ENCODE assay signal across 9 cellular contexts in the genomic region with DNA sequence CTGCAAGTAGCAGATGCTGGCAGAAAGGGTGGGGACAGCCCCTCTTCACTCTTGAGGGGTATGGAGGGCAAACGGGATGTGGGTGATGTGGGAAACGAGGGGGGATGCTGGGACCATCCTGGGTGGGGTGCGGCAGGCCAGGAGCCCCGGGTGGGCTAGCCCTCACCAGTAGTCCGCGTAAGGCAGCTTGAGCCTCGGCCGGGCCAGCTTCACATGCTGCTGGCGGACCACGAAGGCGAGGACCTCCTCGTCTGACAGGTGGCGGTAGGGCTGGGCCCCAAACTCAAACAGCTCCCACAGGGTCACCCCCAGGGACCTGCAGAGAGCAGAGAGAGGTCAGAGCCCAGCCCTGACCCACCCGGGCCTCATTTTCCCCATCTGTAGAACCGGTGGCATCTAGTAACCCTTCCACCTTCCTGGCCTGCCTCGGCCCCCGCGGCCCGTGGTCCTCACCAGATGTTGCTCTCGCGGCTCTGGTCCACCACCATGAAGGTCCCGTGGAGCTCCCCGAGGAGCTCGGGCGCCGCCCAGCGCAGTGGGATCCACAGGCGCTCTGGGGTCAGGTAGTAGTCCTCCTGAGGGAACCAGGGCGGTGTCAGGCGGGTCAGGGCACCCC. TPM values are rescaled to one million over a fixed set of nuclear protein-coding genes. Genes with fewer than 3 reads are reported as not detected.
DNase-seq lines count a peak whose midpoint lies in the region; ATAC-seq, FAIRE-seq and TF ChIP-seq lines count a peak whose summit lies in the region.
"Had no signal": no experiment of that assay in that cellular context is flagged by ENCODE, and none has a peak within 500 bp of the region (broad histone marks: within the 10 kb centered on the region; RNA-seq: fewer than 3 reads in every experiment).

No MANE protein-coding gene starts in this region.

- H3K27ac Mint-ChIP-seq in activated naive CD4-positive, alpha-beta T cell treated with anti-CD3 and anti-CD28 coated beads for 36 hours: no peak overlapping the region
- H3K27ac Mint-ChIP-seq in activated CD8-positive, alpha-beta T cell treated with anti-CD3 and anti-CD28 coated beads, Interleukin-2, amount 10 ng/mL, durations not matched to agents 7 days and 5 days: no peak overlapping the region
- H3K27ac Mint-ChIP-seq in type B pancreatic cell: peak overlapping the region; percentile 95

- H3K4me3 ChIP-seq in keratinocyte (ENCODE audit: control insufficient read depth in 2 of 3, extremely low read depth in 1 of 3, insufficient read depth in 2 of 3, low read depth in 1 of 3, low read length in 3 of 3): peak overlapping the region; percentile 52 to 83 (median 73)

- peaks cover 14% of the 10 kb centered on the region for H3K4me1 ChIP-seq in keratinocyte (ENCODE audit: control insufficient read depth, extremely low read depth, insufficient read depth, low read length)

- H3K9me1 ChIP-seq in keratinocyte (ENCODE audit: control insufficient read depth, extremely low read depth, insufficient read depth, low read length): no peaks in the 10 kb centered on the region

- H3K27me3 Mint-ChIP-seq in activated naive CD4-positive, alpha-beta T cell treated with anti-CD3 and anti-CD28 coated beads for 36 hours (ENCODE audit: low read depth): peaks cover 7% of the 10 kb centered on the region
- no peaks in the 10 kb centered on the region for H3K27me3 Mint-ChIP-seq in activated CD8-positive, alpha-beta T cell treated with anti-CD3 and anti-CD28 coated beads, Interleukin-2, amount 10 ng/mL, durations not matched to agents 7 days and 5 days (ENCODE audit: low read depth)
- no peaks in the 10 kb centered on the region for H3K27me3 Mint-ChIP-seq in type B pancreatic cell

- no peak for FAIRE-seq in keratinocyte (lab: Jason Lieb, UNC)

- H3K27ac ChIP-seq in keratinocyte (ENCODE audit: control insufficient read depth, insufficient read depth, low read length): peak overlapping the region; percentile 67

- peaks cover 6% of the 10 kb centered on the region for H3K27me3 ChIP-seq in keratinocyte (ENCODE audit: control insufficient read depth, extremely low read depth, insufficient read depth, low read length)

- POLR2A ChIA-PET in activated CD8-positive, alpha-beta T cell treated with anti-CD3 and anti-CD28 coated beads, Interleukin-2, amount 10 ng/mL, durations not matched to agents 7 days and 5 days (lab: Charles Lee): no interaction called here

- DNase-seq in activated naive CD4-positive, alpha-beta T cell treated with anti-CD3 and anti-CD28 coated beads for 36 hours: no peak
- no peak for DNase-seq in activated naive CD4-positive, alpha-beta T cell treated with anti-CD3 and anti-CD28 coated beads, Interleukin-2, amount 50 U/mL, for 16 hours
- no peak for DNase-seq in activated CD8-positive, alpha-beta T cell treated with anti-CD3 and anti-CD28 coated beads, Interleukin-2, amount 10 ng/mL, durations not matched to agents 7 days and 5 days
- DNase-seq in keratinocyte (ENCODE audit: low read depth, low spot score) (no peak), type B pancreatic cell (ENCODE audit: extremely low spot score, unreplicated experiment) (no peak), DMS53 (lab: John Stamatoyannopoulos, UW) (no peak), amygdala (lab: John Stamatoyannopoulos, UW) (no peak)
- no peak for DNase-seq in activated CD4-positive, CD25-positive, alpha-beta regulatory T cell (lab: John Stamatoyannopoulos, UW)
- DNase-seq: retina had no signal

- TF ChIP-seq CTCF in keratinocyte (optimal IDR thresholded peaks at IDR 0.05 in 1 of 3, IDR thresholded peaks at IDR 0.05 in 1 of 3, conservative IDR thresholded peaks at IDR 0.05 in 1 of 3; ENCODE audit: extremely low read depth in 1 of 3, insufficient read depth in 2 of 3, low read length in 3 of 3) (no peak), type B pancreatic cell (conservative IDR thresholded peaks at IDR 0.05) (no peak)

- no peaks in the 10 kb centered on the region for H3K36me3 Mint-ChIP-seq in activated naive CD4-positive, alpha-beta T cell treated with anti-CD3 and anti-CD28 coated beads for 36 hours (ENCODE audit: low read depth)
- H3K36me3 Mint-ChIP-seq in activated CD8-positive, alpha-beta T cell treated with anti-CD3 and anti-CD28 coated beads, Interleukin-2, amount 10 ng/mL, durations not matched to agents 7 days and 5 days (ENCODE audit: low read depth): no peaks in the 10 kb centered on the region
- no peaks in the 10 kb centered on the region for H3K36me3 Mint-ChIP-seq in type B pancreatic cell

- peak overlapping the region; percentile 69 for H3K9ac ChIP-seq in keratinocyte (ENCODE audit: control insufficient read depth, extremely low read depth, insufficient read depth, low read length)

- CTCF ChIA-PET in activated naive CD4-positive, alpha-beta T cell treated with anti-CD3 and anti-CD28 coated beads for 36 hours (lab: Charles Lee): interaction anchor here (0.7 to 1.7 kb wide), 3 partner anchors 11 to 86 kb away, joined by 3 to 10 read pairs (median 3); no protein-coding TSS in a partner anchor
- CTCF ChIA-PET in activated CD8-positive, alpha-beta T cell treated with anti-CD3 and anti-CD28 coated beads, Interleukin-2, amount 10 ng/mL, durations not matched to agents 7 days and 5 days (lab: Charles Lee): no interaction called here

- H3K4me2 ChIP-seq in keratinocyte (ENCODE audit: control insufficient read depth, extremely low read depth, insufficient read depth, low read depth, low read length): peak overlapping the region; percentile 89

- no peaks in the 10 kb centered on the region for H3K9me3 Mint-ChIP-seq in activated naive CD4-positive, alpha-beta T cell treated with anti-CD3 and anti-CD28 coated beads for 36 hours
- no peaks in the 10 kb centered on the region for H3K9me3 Mint-ChIP-seq in activated CD8-positive, alpha-beta T cell treated with anti-CD3 and anti-CD28 coated beads, Interleukin-2, amount 10 ng/mL, durations not matched to agents 7 days and 5 days (ENCODE audit: insufficient read depth)
- H3K9me3 Mint-ChIP-seq in type B pancreatic cell: no peaks in the 10 kb centered on the region

- no peaks in the 10 kb centered on the region for H3K36me3 ChIP-seq in keratinocyte (ENCODE audit: control insufficient read depth in 2 of 2, extremely low read depth in 1 of 2, insufficient read depth in 2 of 2, low read length in 2 of 2)

- H3K9me3 ChIP-seq in keratinocyte (ENCODE audit: control insufficient read depth, low read depth, low read length): no peaks in the 10 kb centered on the region

- no peaks in the 10 kb centered on the region for H3K79me2 ChIP-seq in keratinocyte (ENCODE audit: control insufficient read depth, insufficient read depth, low read length)

- intact Hi-C loops in activated naive CD4-positive, alpha-beta T cell treated with anti-CD3 and anti-CD28 coated beads for 36 hours (cut with micrococcal nuclease): no loop called here

- H2AFZ ChIP-seq in keratinocyte (ENCODE audit: control insufficient read depth, low read length): peak overlapping the region; percentile 95

- peaks cover 22% of the 10 kb centered on the region for H3K4me1 Mint-ChIP-seq in activated naive CD4-positive, alpha-beta T cell treated with anti-CD3 and anti-CD28 coated beads for 36 hours (ENCODE audit: low read depth)
- H3K4me1 Mint-ChIP-seq in activated CD8-positive, alpha-beta T cell treated with anti-CD3 and anti-CD28 coated beads, Interleukin-2, amount 10 ng/mL, durations not matched to agents 7 days and 5 days (ENCODE audit: low read depth): peaks cover 25% of the 10 kb centered on the region
- H3K4me1 Mint-ChIP-seq in type B pancreatic cell (ENCODE audit: unreplicated experiment): peaks cover 4% of the 10 kb centered on the region

- no peaks in the 10 kb centered on the region for H4K20me1 ChIP-seq in keratinocyte (ENCODE audit: control insufficient read depth, extremely low read depth, insufficient read depth, low read length)

- ATAC-seq in activated CD8-positive, alpha-beta T cell treated with anti-CD3 and anti-CD28 coated beads, Interleukin-2, amount 10 ng/mL, durations not matched to agents 7 days and 5 days: no peak

- peak overlapping the region; percentile 74 for H3K4me3 Mint-ChIP-seq in activated naive CD4-positive, alpha-beta T cell treated with anti-CD3 and anti-CD28 coated beads for 36 hours
- peak overlapping the region; percentile 48 for H3K4me3 Mint-ChIP-seq in activated CD8-positive, alpha-beta T cell treated with anti-CD3 and anti-CD28 coated beads, Interleukin-2, amount 10 ng/mL, durations not matched to agents 7 days and 5 days
- peak overlapping the region; percentile 95 for H3K4me3 Mint-ChIP-seq in type B pancreatic cell

- dilution Hi-C loops in keratinocyte (cut with MboI; ENCODE audit: extremely low pct_ligation_motif_present, low sequenced_read_pairs): no loop called here

RNA-seq across cellular contexts. Expression of gene LMTK3, which starts 10.7 kb away (rescaled TPM):
- total RNA-seq in activated naive CD4-positive, alpha-beta T cell treated with anti-CD3 and anti-CD28 coated beads for 36 hours: 1 to 10 TPM; 2.3 to 2.6 TPM
- total RNA-seq in activated CD8-positive, alpha-beta T cell treated with anti-CD3 and anti-CD28 coated beads, Interleukin-2, amount 10 ng/mL, durations not matched to agents 7 days and 5 days: 1 to 10 TPM; 2.8 to 3.7 TPM
- polyA plus RNA-seq in keratinocyte: 0.51 to 0.76 TPM (median 0.68 TPM) in 3 replicates
- polyA plus RNA-seq in keratinocyte (2011; ENCODE audit: low read depth): 0.64 TPM
- 0.12 and 0.71 TPM in 2 replicates for polyA plus RNA-seq in keratinocyte (2011; cell fraction: cytosol; rRNA removed)
- 1.6 and 2.4 TPM in 2 replicates for polyA plus RNA-seq in keratinocyte (2011; cell fraction: nucleus; rRNA removed)
- 1.2 and 4.2 TPM in 2 replicates for polyA plus RNA-seq in keratinocyte (2012; ENCODE audit: low replicate concordance)
- 0.13 to 0.56 TPM (median 0.20 TPM) in 3 replicates for polyA minus RNA-seq in keratinocyte
- 1.5 TPM for polyA minus RNA-seq in keratinocyte (2011; cell fraction: cytosol; rRNA and poly(A)+ RNA removed)
- polyA minus RNA-seq in keratinocyte (2011; cell fraction: nucleus; rRNA and poly(A)+ RNA removed): 1.7 and 1.8 TPM in 2 replicates
- total RNA-seq in type B pancreatic cell (ENCODE audit: low replicate concordance): 12.2 and 21.6 TPM in 2 replicates

RNA-seq across cellular contexts. Expression of gene CYTH2, which starts 31.8 kb away (rescaled TPM):
- total RNA-seq in activated naive CD4-positive, alpha-beta T cell treated with anti-CD3 and anti-CD28 coated beads for 36 hours: 10 to 100 TPM; 36.7 to 38.0 TPM
- total RNA-seq in activated CD8-positive, alpha-beta T cell treated with anti-CD3 and anti-CD28 coated beads, Interleukin-2, amount 10 ng/mL, durations not matched to agents 7 days and 5 days: 10 to 100 TPM; 48.3 to 50.3 TPM
- 27.0 to 33.5 TPM (median 32.2 TPM) in 3 replicates for polyA plus RNA-seq in keratinocyte
- 23.3 TPM for polyA plus RNA-seq in keratinocyte (2011; ENCODE audit: low read depth)
- 18.8 and 24.4 TPM in 2 replicates for polyA plus RNA-seq in keratinocyte (2011; cell fraction: cytosol; rRNA removed)
- 83.4 and 98.3 TPM in 2 replicates for polyA plus RNA-seq in keratinocyte (2011; cell fraction: nucleus; rRNA removed)
- 30.4 and 34.0 TPM in 2 replicates for polyA plus RNA-seq in keratinocyte (2012; ENCODE audit: low replicate concordance)
- polyA minus RNA-seq in keratinocyte: 35.4 to 45.9 TPM (median 39.3 TPM) in 3 replicates
- 12.7 TPM for polyA minus RNA-seq in keratinocyte (2011; cell fraction: cytosol; rRNA and poly(A)+ RNA removed)
- polyA minus RNA-seq in keratinocyte (2011; cell fraction: nucleus; rRNA and poly(A)+ RNA removed): 26.8 and 27.9 TPM in 2 replicates
- 115 and 139 TPM in 2 replicates for total RNA-seq in type B pancreatic cell (ENCODE audit: low replicate concordance)

RNA-seq across cellular contexts. Expression of gene KCNJ14, which starts 45.6 kb away (rescaled TPM):
- total RNA-seq in activated naive CD4-positive, alpha-beta T cell treated with anti-CD3 and anti-CD28 coated beads for 36 hours: 1 to 10 TPM; 1.7 to 1.8 TPM
- total RNA-seq in activated CD8-positive, alpha-beta T cell treated with anti-CD3 and anti-CD28 coated beads, Interleukin-2, amount 10 ng/mL, durations not matched to agents 7 days and 5 days: 1 to 10 TPM; 1.4 to 1.5 TPM
- polyA plus RNA-seq in keratinocyte: 0.34 to 0.46 TPM (median 0.39 TPM) in 3 replicates
- 0.81 TPM for polyA plus RNA-seq in keratinocyte (2011; ENCODE audit: low read depth)
- polyA plus RNA-seq in keratinocyte (2011; cell fraction: cytosol; rRNA removed): 0.19 and 0.33 TPM in 2 replicates
- polyA plus RNA-seq in keratinocyte (2011; cell fraction: nucleus; rRNA removed): 2.1 and 3.4 TPM in 2 replicates
- 0.49 and 2.4 TPM in 2 replicates for polyA plus RNA-seq in keratinocyte (2012; ENCODE audit: low replicate concordance)
- 0.99 to 1.3 TPM (median 1.1 TPM) in 3 replicates for polyA minus RNA-seq in keratinocyte
- 0.96 TPM for polyA minus RNA-seq in keratinocyte (2011; cell fraction: cytosol; rRNA and poly(A)+ RNA removed)
- 1.4 and 2.1 TPM in 2 replicates for polyA minus RNA-seq in keratinocyte (2011; cell fraction: nucleus; rRNA and poly(A)+ RNA removed)
- total RNA-seq in type B pancreatic cell (ENCODE audit: low replicate concordance): 1.8 TPM in 2 replicates

RNA-seq across cellular contexts. Expression of gene SULT2B1, which starts 51.0 kb away (rescaled TPM):
- total RNA-seq in activated naive CD4-positive, alpha-beta T cell treated with anti-CD3 and anti-CD28 coated beads for 36 hours: not detected
- not detected for total RNA-seq in activated CD8-positive, alpha-beta T cell treated with anti-CD3 and anti-CD28 coated beads, Interleukin-2, amount 10 ng/mL, durations not matched to agents 7 days and 5 days
- 6.0 to 10.2 TPM (median 8.9 TPM) in 3 replicates for polyA plus RNA-seq in keratinocyte
- 92.9 TPM for polyA plus RNA-seq in keratinocyte (2011; ENCODE audit: low read depth)
- 9.9 and 11.2 TPM in 2 replicates for polyA plus RNA-seq in keratinocyte (2011; cell fraction: cytosol; rRNA removed)
- polyA plus RNA-seq in keratinocyte (2011; cell fraction: nucleus; rRNA removed): 6.5 and 6.7 TPM in 2 replicates
- polyA plus RNA-seq in keratinocyte (2012; ENCODE audit: low replicate concordance): 12.1 and 225 TPM in 2 replicates
- polyA minus RNA-seq in keratinocyte: 5.1 to 11.3 TPM (median 10.8 TPM) in 3 replicates
- polyA minus RNA-seq in keratinocyte (2011; cell fraction: cytosol; rRNA and poly(A)+ RNA removed): 8.8 TPM
- 5.5 and 6.4 TPM in 2 replicates for polyA minus RNA-seq in keratinocyte (2011; cell fraction: nucleus; rRNA and poly(A)+ RNA removed)
- total RNA-seq in type B pancreatic cell (ENCODE audit: low replicate concordance): 0.77 and 5.3 TPM in 2 replicates

RNA-seq across cellular contexts. Expression of gene GRWD1, which starts 55.2 kb away (rescaled TPM):
- 10 to 100 TPM; 32.4 to 36.0 TPM for total RNA-seq in activated naive CD4-positive, alpha-beta T cell treated with anti-CD3 and anti-CD28 coated beads for 36 hours
- total RNA-seq in activated CD8-positive, alpha-beta T cell treated with anti-CD3 and anti-CD28 coated beads, Interleukin-2, amount 10 ng/mL, durations not matched to agents 7 days and 5 days: 10 to 100 TPM; 46.4 to 50.4 TPM
- 23.0 to 35.4 TPM (median 26.1 TPM) in 3 replicates for polyA plus RNA-seq in keratinocyte
- polyA plus RNA-seq in keratinocyte (2011; ENCODE audit: low read depth): 21.8 TPM
- polyA plus RNA-seq in keratinocyte (2011; cell fraction: cytosol; rRNA removed): 14.5 and 31.6 TPM in 2 replicates
- 25.2 and 31.8 TPM in 2 replicates for polyA plus RNA-seq in keratinocyte (2011; cell fraction: nucleus; rRNA removed)
- polyA plus RNA-seq in keratinocyte (2012; ENCODE audit: low replicate concordance): 16.4 and 41.0 TPM in 2 replicates
- 10.7 to 21.8 TPM (median 12.7 TPM) in 3 replicates for polyA minus RNA-seq in keratinocyte
- 30.7 TPM for polyA minus RNA-seq in keratinocyte (2011; cell fraction: cytosol; rRNA and poly(A)+ RNA removed)
- polyA minus RNA-seq in keratinocyte (2011; cell fraction: nucleus; rRNA and poly(A)+ RNA removed): 14.8 and 17.2 TPM in 2 replicates
- 37.2 and 44.0 TPM in 2 replicates for total RNA-seq in type B pancreatic cell (ENCODE audit: low replicate concordance)
